Comparison of ENCODE assay signal across 11 cellular contexts in the genomic region with DNA sequence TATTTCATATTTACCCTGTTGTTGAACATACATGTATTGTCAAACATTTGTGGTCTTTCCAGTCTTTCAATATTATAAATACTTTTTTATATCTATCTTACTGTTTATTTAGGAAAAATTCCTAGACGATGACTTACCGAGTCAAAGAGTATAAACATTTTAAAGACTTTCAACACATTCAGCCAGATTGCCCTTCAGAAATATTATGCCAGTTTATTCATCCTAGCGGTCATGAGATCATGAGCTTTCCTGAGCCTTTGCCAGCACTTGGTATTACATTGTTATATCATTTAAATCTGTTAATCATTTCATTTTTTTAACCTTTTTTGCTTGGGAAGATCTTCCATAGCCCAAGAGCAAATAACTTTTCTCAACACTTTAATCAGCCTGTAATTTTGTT.
DNase-seq lines count a peak whose midpoint lies in the region; ATAC-seq, FAIRE-seq and TF ChIP-seq lines count a peak whose summit lies in the region.
"Had no signal": no experiment of that assay in that cellular context is flagged by ENCODE, and none has a peak within 500 bp of the region (broad histone marks: within the 10 kb centered on the region; RNA-seq: fewer than 3 reads in every experiment).

No MANE protein-coding gene starts in this region.

- POLR2A ChIA-PET in AG04450 (lab: Yijun Ruan, JAX) = interaction anchor here (1.3 to 2.0 kb wide), 4 partner anchors 16 to 79 kb away, joined by 5 to 9 read pairs (median 6); no protein-coding TSS in a partner anchor

- peaks cover 3% of the 10 kb centered on the region; the same call in 1 of the 2 replicates for H3K9me3 ChIP-seq in AG04450 (ENCODE audit: control insufficient read depth, insufficient read depth, low read length)
- H3K9me3 ChIP-seq: lower lobe of right lung had no signal

- peaks cover 5% of the 10 kb centered on the region for H3K36me3 ChIP-seq in bronchial epithelial cell (ENCODE audit: control insufficient read depth, insufficient read depth, low read length)
- H3K36me3 ChIP-seq: lower lobe of right lung had no signal

- H3K27me3 ChIP-seq in AG04450 (ENCODE audit: control insufficient read depth, insufficient read depth, low read length) = no peaks in the 10 kb centered on the region
- no peaks in the 10 kb centered on the region for H3K27me3 ChIP-seq in bronchial epithelial cell (ENCODE audit: control insufficient read depth, insufficient read depth, low read length)

- CTCF ChIA-PET in AG04450 (lab: Charles Lee) = interaction anchor here (0.7 to 1.5 kb wide), 2 partner anchors 10 to 21 kb away, joined by 5 to 6 read pairs; no protein-coding TSS in a partner anchor

- H3K4me3 ChIP-seq in AG04450 (ENCODE audit: low read depth, low read length) (no peak overlapping the region), LNCaP clone FGC (ENCODE audit: low read depth, low read length) (0 out of 2 replicates have a peak overlapping the region, but pooled peaks have one; percentile 13), bronchial epithelial cell (ENCODE audit: low read depth, low read length) (no peak overlapping the region)
- H3K4me3 ChIP-seq: lower lobe of right lung had no signal

- no peak for ATAC-seq in HG02678 (IDR thresholded peaks at IDR 0.05; ENCODE audit: unreplicated experiment)
- ATAC-seq in HG03469 (IDR thresholded peaks at IDR 0.05; ENCODE audit: unreplicated experiment) = no peak

- peak; percentile 41 for DNase-seq in AG04450 (ENCODE audit: low read depth, low spot score)
- DNase-seq in LNCaP clone FGC (ENCODE audit: low read depth) = peak; percentile 90
- peak; percentile 90 for DNase-seq in bronchial epithelial cell (ENCODE audit: low read depth)
- DNase-seq in kidney glomerular epithelial cell (lab: John Stamatoyannopoulos, UW) = peak; percentile 93
- DNase-seq in stimulated activated CD4-positive, alpha-beta T cell treated with anti-CD3 and anti-CD28 coated beads, Interleukin-4, amount 100 ng/mL, for 4 hours = no peak
- DNase-seq in CD1c-positive myeloid dendritic cell (ENCODE audit: extremely low spot score) = no peak
- DNase-seq: activated CD4-positive, alpha-beta T cell treated with anti-CD3 and anti-CD28 coated beads for 1 hour; lower lobe of right lung; NCI-H2227 treated with DMSO at 0.1 percent for 48 hours had no signal

- TF ChIP-seq CTCF in AG04450 (IDR thresholded peaks at IDR 0.05; ENCODE audit: low read depth, low read length) (no peak), LNCaP clone FGC (IDR thresholded peaks at IDR 0.05; ENCODE audit: control insufficient read depth, extremely low read depth, insufficient read depth) (no peak), bronchial epithelial cell (IDR thresholded peaks at IDR 0.05; ENCODE audit: insufficient read depth, low read length, severe bottlenecking) (no peak)

- H3K27ac ChIP-seq in AG04450 (ENCODE audit: low read depth, low read length) = no peak overlapping the region
- H3K27ac ChIP-seq: lower lobe of right lung had no signal

- FAIRE-seq in bronchial epithelial cell (lab: Jason Lieb, UNC) = no peak

Comparison
In these comparisons a context has a peak if more than half of its experiments do, and no peak if none do; other contexts are left out.
1. DNase-seq: peak in AG04450 (single experiment), LNCaP clone FGC (single experiment), bronchial epithelial cell (single experiment) and kidney glomerular epithelial cell (single experiment); none in stimulated activated CD4-positive, alpha-beta T cell treated with anti-CD3 and anti-CD28 coated beads, Interleukin-4, amount 100 ng/mL, for 4 hours (0 of 2) and CD1c-positive myeloid dendritic cell (single experiment).